8 cellular contexts compared by ENCODE assay signal in genomic region chr11:67428052-67429001, GRCh38. TPM values are rescaled to one million over a fixed set of nuclear protein-coding genes. Genes with fewer than 3 reads are reported as not detected.
DNase-seq lines count a peak whose midpoint lies in the region; ATAC-seq lines count a peak whose summit lies in the region.

TSS of gene RPS6KB2 (plus strand) at chr11:67428494. CDS start at chr11:67428546, 52 bp downstream.

- peak within 1 kb of the TSS; percentile 5 for H3K27ac ChIP-seq in mesenchymal stem cell (ENCODE audit: low read length, poor library complexity, severe bottlenecking)

- H3K27me3 ChIP-seq in NT2/D1 (ENCODE audit: insufficient read depth, insufficient read length) = no peaks in the 10 kb centered on the region
- no peaks in the 10 kb centered on the region for H3K27me3 ChIP-seq in endocrine pancreas (ENCODE audit: control insufficient read depth, insufficient read depth, low read length)
- H3K27me3 ChIP-seq in mesenchymal stem cell (ENCODE audit: control insufficient read depth in 1 of 2, insufficient read depth in 1 of 2, low read length in 2 of 2) = no peaks in the 10 kb centered on the region

- no peak within 1 kb of the TSS for H3K14ac ChIP-seq in mesenchymal stem cell (ENCODE audit: low read length in 2 of 2)

- H3K9me3 ChIP-seq in NT2/D1 (ENCODE audit: insufficient read depth, low read length) = no peaks in the 10 kb centered on the region
- H3K9me3 ChIP-seq in endocrine pancreas (ENCODE audit: control insufficient read depth, low read length) = no peaks in the 10 kb centered on the region
- no peaks in the 10 kb centered on the region for H3K9me3 ChIP-seq in mesenchymal stem cell (ENCODE audit: control insufficient read depth, low read length)

- H3K4me3 ChIP-seq in NT2/D1 (ENCODE audit: insufficient read length, low read depth) = peak within 1 kb of the TSS; percentile 99
- peak within 1 kb of the TSS; percentile 74 for H3K4me3 ChIP-seq in endocrine pancreas (ENCODE audit: control insufficient read depth, insufficient read depth, low read length)
- peak within 1 kb of the TSS; percentile 84 to 93 for H3K4me3 ChIP-seq in mesenchymal stem cell (ENCODE audit: insufficient read depth in 1 of 2, low read depth in 1 of 2, low read length in 2 of 2)

- H3K4me1 ChIP-seq in NT2/D1 (ENCODE audit: insufficient read depth, insufficient read length) = peaks cover 20% of the 10 kb centered on the region
- H3K4me1 ChIP-seq in endocrine pancreas (ENCODE audit: control insufficient read depth, insufficient read depth, low read length) = no peaks in the 10 kb centered on the region
- H3K4me1 ChIP-seq in mesenchymal stem cell (ENCODE audit: control insufficient read depth, insufficient read depth, low read depth, low read length) = peaks cover 14% of the 10 kb centered on the region

- DNase-seq in CMK (ENCODE audit: low read depth) = peak; percentile 98
- peak in 75 of 76 experiments; percentile 57 to 98 (median 93) for DNase-seq in HUDEP-2 (lab: John Stamatoyannopoulos, UW; ENCODE audit: unreplicated experiment in 76 of 76)
- DNase-seq in NT2/D1 (ENCODE audit: low read depth, low spot score) = peak; percentile 99
- peak; percentile 100 for DNase-seq in activated CD8-positive, alpha-beta memory T cell treated with anti-CD3 and anti-CD28 coated beads, Interleukin-2, amount 10 ng/mL, durations not matched to agents 7 days and 5 days
- peak; percentile 96 for DNase-seq in mesenchymal stem cell
- peak; percentile 99 for DNase-seq in stimulated activated CD8-positive, alpha-beta memory T cell treated with anti-CD3 and anti-CD28 coated beads, Interleukin-12 subunit alpha, Interleukin-12 subunit beta, amount 100 ng/mL, for 4 hours (ENCODE audit: low read depth)

- no peak within 1 kb of the TSS for H2BK5ac ChIP-seq in mesenchymal stem cell (ENCODE audit: low read depth, low read length, poor library complexity, severe bottlenecking)

- peak within 1 kb of the TSS; percentile 44 for H2AK5ac ChIP-seq in mesenchymal stem cell (ENCODE audit: low read length, severe bottlenecking)

- H3K36me3 Mint-ChIP-seq in activated CD8-positive, alpha-beta memory T cell treated with anti-CD3 and anti-CD28 coated beads, Interleukin-2, amount 10 ng/mL, durations not matched to agents 7 days and 5 days = peaks cover 13% of the 10 kb centered on the region

- H3K4me1 Mint-ChIP-seq in activated CD8-positive, alpha-beta memory T cell treated with anti-CD3 and anti-CD28 coated beads, Interleukin-2, amount 10 ng/mL, durations not matched to agents 7 days and 5 days = peaks cover 52% of the 10 kb centered on the region

- peak within 1 kb of the TSS; percentile 95 for H3K27ac Mint-ChIP-seq in activated CD8-positive, alpha-beta memory T cell treated with anti-CD3 and anti-CD28 coated beads, Interleukin-2, amount 10 ng/mL, durations not matched to agents 7 days and 5 days

- H3K4ac ChIP-seq in mesenchymal stem cell (ENCODE audit: low read depth in 1 of 2, low read length in 2 of 2) = peak within 1 kb of the TSS; percentile 21 to 90

- H3K18ac ChIP-seq in mesenchymal stem cell (ENCODE audit: low read depth in 1 of 2, low read length in 2 of 2) = peak within 1 kb of the TSS; percentile 74 to 92

- H3K36me3 ChIP-seq in NT2/D1 (ENCODE audit: insufficient read depth, insufficient read length, low read length) (peaks cover 43% of the 10 kb centered on the region), endocrine pancreas (ENCODE audit: control insufficient read depth, insufficient read depth, low read length) (peaks cover under 1% of the 10 kb centered on the region), mesenchymal stem cell (ENCODE audit: control insufficient read depth in 1 of 2, insufficient read depth in 2 of 2, low read depth in 1 of 2, low read length in 2 of 2) (peaks cover 27 to 45% of the 10 kb centered on the region in 2 experiments)

- 2% methylated on average over 55 of the region's 68 CpGs for WGBS in mesenchymal stem cell

- no peaks in the 10 kb centered on the region for H3K9me3 Mint-ChIP-seq in activated CD8-positive, alpha-beta memory T cell treated with anti-CD3 and anti-CD28 coated beads, Interleukin-2, amount 10 ng/mL, durations not matched to agents 7 days and 5 days (ENCODE audit: low read depth)

- H2BK15ac ChIP-seq in mesenchymal stem cell (ENCODE audit: low read depth, poor library complexity, severe bottlenecking) = peak within 1 kb of the TSS; percentile 70

- peak within 1 kb of the TSS; percentile 94 for H3K4me3 Mint-ChIP-seq in activated CD8-positive, alpha-beta memory T cell treated with anti-CD3 and anti-CD28 coated beads, Interleukin-2, amount 10 ng/mL, durations not matched to agents 7 days and 5 days

- peak; percentile 76 for ATAC-seq in GM21360 (IDR thresholded peaks at IDR 0.05; ENCODE audit: unreplicated experiment)
- ATAC-seq in activated CD8-positive, alpha-beta memory T cell treated with anti-CD3 and anti-CD28 coated beads, Interleukin-2, amount 10 ng/mL, durations not matched to agents 7 days and 5 days = peak; percentile 91

- H3K9ac ChIP-seq in NT2/D1 (ENCODE audit: insufficient read length, low read depth) (peak within 1 kb of the TSS; percentile 98), endocrine pancreas (ENCODE audit: control insufficient read depth, insufficient read depth, low read length) (peak within 1 kb of the TSS; percentile 94), mesenchymal stem cell (ENCODE audit: low read length) (peak within 1 kb of the TSS; percentile 97)

- peak within 1 kb of the TSS; percentile 52 for H2BK120ac ChIP-seq in mesenchymal stem cell (ENCODE audit: low read depth, low read length)

- no peaks in the 10 kb centered on the region for H3K27me3 Mint-ChIP-seq in activated CD8-positive, alpha-beta memory T cell treated with anti-CD3 and anti-CD28 coated beads, Interleukin-2, amount 10 ng/mL, durations not matched to agents 7 days and 5 days

- CTCF ChIA-PET in activated CD8-positive, alpha-beta memory T cell treated with anti-CD3 and anti-CD28 coated beads, Interleukin-2, amount 10 ng/mL, durations not matched to agents 7 days and 5 days (lab: Charles Lee) = interaction anchor here (0.7 to 3.3 kb wide), 12 partner anchors 8 to 72 kb away, joined by 3 to 16 read pairs (median 5); partner anchors contain the start of genes PPP1CA, PTPRCAP and TBC1D10C

- H3K4me2 ChIP-seq in mesenchymal stem cell (ENCODE audit: low read length, poor library complexity, severe bottlenecking) = peak within 1 kb of the TSS; percentile 77

- H3K23ac ChIP-seq in mesenchymal stem cell (ENCODE audit: low read length in 2 of 2) = peak within 1 kb of the TSS in 1 of 2 experiments; percentile 28

- peaks cover 17% of the 10 kb centered on the region for H3K79me1 ChIP-seq in mesenchymal stem cell (replicated peaks; ENCODE audit: low read length, poor library complexity, severe bottlenecking)

- peak within 1 kb of the TSS; percentile 98 for H4K8ac ChIP-seq in mesenchymal stem cell (ENCODE audit: low read length)

- H2AFZ ChIP-seq in mesenchymal stem cell (ENCODE audit: low read depth, low read length) = peak within 1 kb of the TSS; percentile 78

- H4K91ac ChIP-seq in mesenchymal stem cell (ENCODE audit: low read length) = peak within 1 kb of the TSS; percentile 86

- H2BK12ac ChIP-seq in mesenchymal stem cell (ENCODE audit: low read length in 2 of 2) = no peak within 1 kb of the TSS

RNA-seq across cellular contexts. Expression of gene RPS6KB2, which starts in this region (rescaled TPM):
- total RNA-seq in activated CD8-positive, alpha-beta memory T cell treated with anti-CD3 and anti-CD28 coated beads, Interleukin-2, amount 10 ng/mL, durations not matched to agents 7 days and 5 days = 10 to 100 TPM; 63.3 to 65.0 TPM
- polyA plus RNA-seq in mesenchymal stem cell (2013, experiment 1 of 2) = 35.0 TPM
- 33.7 TPM for polyA plus RNA-seq in mesenchymal stem cell (2013, experiment 2 of 2)

Comparison
In these comparisons a context has a peak if more than half of its experiments do, and no peak if none do; other contexts are left out.
1. Peak in every context shown above with its lines: DNase-seq, ATAC-seq, H3K4me3 ChIP-seq and H3K27ac ChIP-seq.